ENCODE assay signal across 31 cellular contexts in genomic region chr10:126027707-126028106, GRCh38.
"Had no signal": no experiment of that assay in that cellular context is flagged by ENCODE, and none has a peak within 500 bp of the region (broad histone marks: within the 10 kb centered on the region; RNA-seq: fewer than 3 reads in every experiment).

No MANE protein-coding gene starts in this region.

- H3K27me3 ChIP-seq: neural progenitor cell, ovary, spleen, suprapubic skin, testis, tibial artery, transverse colon, upper lobe of right lung, uterus had no signal

- H3K79me2 ChIP-seq: parathyroid adenoma had no signal

- H3K9me3 ChIP-seq: ovary, testis, upper lobe of right lung had no signal

- H3K27me3 Mint-ChIP-seq: progenitor cell of endocrine pancreas; stimulated activated memory B cell treated with anti-CD40 and anti-IgM and Interleukin-4, amounts not matched to agents 10 μg/mL and 1 μg/mL and 100 μg/mL, for 72 hours; stimulated activated naive CD8-positive, alpha-beta T cell treated with anti-CD3 and anti-CD28 coated beads, Interleukin-15, amount 100 ng/mL, for 72 hours; type B pancreatic cell had no signal

- H3K4me3 ChIP-seq: neural progenitor cell, ovary, psoas muscle, skin epidermis, smooth muscle cell, spleen, suprapubic skin, testis, tibial artery, transverse colon, upper lobe of right lung, uterus had no signal

- H3K4me1 Mint-ChIP-seq: natural killer cell; nephron; neural progenitor cell; stimulated activated naive CD8-positive, alpha-beta T cell treated with anti-CD3 and anti-CD28 coated beads, Interleukin-15, amount 100 ng/mL, for 72 hours had no signal

- H3K36me3 Mint-ChIP-seq: neural progenitor cell; stimulated activated memory B cell treated with anti-CD40 and anti-IgM and Interleukin-4, amounts not matched to agents 10 μg/mL and 1 μg/mL and 100 μg/mL, for 72 hours had no signal

- H3K27ac ChIP-seq: neural progenitor cell, ovary, parathyroid adenoma, psoas muscle, skin epidermis, spleen, suprapubic skin, testis, tibial artery, transverse colon, upper lobe of right lung, uterus had no signal

- H3K36me3 ChIP-seq: neural progenitor cell, ovary, spleen, suprapubic skin, tibial artery, transverse colon, upper lobe of right lung, uterus had no signal

- H3K4me1 ChIP-seq: neural progenitor cell, parathyroid adenoma, psoas muscle, spleen, suprapubic skin, testis, tibial artery, transverse colon, upper lobe of right lung, uterus had no signal

- H3K9ac ChIP-seq: neural progenitor cell, parathyroid adenoma had no signal

- H3K27ac Mint-ChIP-seq: natural killer cell; nephron; neural progenitor cell; progenitor cell of endocrine pancreas; stimulated activated memory B cell treated with anti-CD40 and anti-IgM and Interleukin-4, amounts not matched to agents 10 μg/mL and 1 μg/mL and 100 μg/mL, for 72 hours; stimulated activated naive CD8-positive, alpha-beta T cell treated with anti-CD3 and anti-CD28 coated beads, Interleukin-15, amount 100 ng/mL, for 72 hours; type B pancreatic cell had no signal

- H2AFZ ChIP-seq: neural progenitor cell, parathyroid adenoma had no signal

- DNase-seq: natural killer cell; occipital lobe; ovary; posterior cingulate gyrus; psoas muscle; right cardiac atrium; spleen; stimulated activated CD4-positive, alpha-beta T cell treated with anti-CD3 and anti-CD28 coated beads, Interleukin-12 subunit alpha, Interleukin-12 subunit beta, amount 100 ng/mL, for 4 hours; stimulated activated CD4-positive, alpha-beta T cell treated with anti-CD3 and anti-CD28 coated beads, Interleukin-1b, Interleukin-23, amount 100 ng/mL, for 48 hours; stimulated activated CD4-positive, alpha-beta T cell treated with anti-CD3 and anti-CD28 coated beads, Interleukin-4, amount 100 ng/mL, for 1 hour; stimulated activated CD4-positive, alpha-beta T cell treated with anti-CD3 and anti-CD28 coated beads, Interleukin-4, amount 100 ng/mL, for 4 hours; stimulated activated CD8-positive, alpha-beta memory T cell treated with anti-CD3 and anti-CD28 coated beads, Interleukin-4, amount 100 ng/mL, for 48 hours; stimulated activated naive CD4-positive, alpha-beta T cell; stimulated activated naive CD8-positive, alpha-beta T cell treated with anti-CD3 and anti-CD28 coated beads, Interleukin-15, amount 100 ng/mL, for 72 hours; stimulated activated naive CD8-positive, alpha-beta T cell treated with anti-CD3 and anti-CD28 coated beads, Interleukin-15, Interleukin-2, amounts not matched to agents 100 U/mL and 50 U/mL, for 24 hours; substantia nigra; testis; tibial artery; transverse colon; upper lobe of right lung; uterus had no signal

- H3K4me3 Mint-ChIP-seq: natural killer cell; nephron; neural progenitor cell; stimulated activated memory B cell treated with anti-CD40 and anti-IgM and Interleukin-4, amounts not matched to agents 10 μg/mL and 1 μg/mL and 100 μg/mL, for 72 hours; stimulated activated naive CD8-positive, alpha-beta T cell treated with anti-CD3 and anti-CD28 coated beads, Interleukin-15, amount 100 ng/mL, for 72 hours; type B pancreatic cell had no signal

- H3K4me2 ChIP-seq: neural progenitor cell, smooth muscle cell had no signal

- ATAC-seq: natural killer cell; psoas muscle; right cardiac atrium; sciatic nerve; stimulated activated memory B cell treated with anti-CD40 and anti-IgM and Interleukin-4, amounts not matched to agents 10 μg/mL and 1 μg/mL and 100 μg/mL, for 72 hours; stimulated activated naive CD8-positive, alpha-beta T cell treated with anti-CD3 and anti-CD28 coated beads, Interleukin-15, amount 100 ng/mL, for 72 hours; stimulated activated naive CD8-positive, alpha-beta T cell treated with anti-CD3 and anti-CD28 coated beads, Interleukin-15, Interleukin-2, amounts not matched to agents 100 U/mL and 50 U/mL, for 24 hours; upper lobe of right lung had no signal
